ENCODE assay signal across 8 cellular contexts in genomic region chr16:85393674-85394510, GRCh38.
DNase-seq lines count a peak whose midpoint lies in the region; ATAC-seq lines count a peak whose summit lies in the region.

No MANE protein-coding gene starts in this region.

- peak; percentile 19 for DNase-seq in NCI-H345 (lab: John Stamatoyannopoulos, UW)
- no peak for DNase-seq in NCI-H345 treated with DMSO at 0.1 percent for 48 hours (lab: John Stamatoyannopoulos, UW; ENCODE audit: unreplicated experiment)
- peak; percentile 71 for DNase-seq in SK-N-DZ (ENCODE audit: low spot score)
- peak; percentile 61 to 81 for DNase-seq in activated naive CD4-positive, alpha-beta T cell treated with anti-CD3 and anti-CD28 coated beads, Interleukin-2, amount 50 U/mL, for 72 hours (ENCODE audit: low spot score in 2 of 2)
- DNase-seq in hepatic stellate cell (ENCODE audit: low spot score): peak; percentile 92
- DNase-seq in stimulated activated CD4-positive, alpha-beta T cell treated with anti-CD3 and anti-CD28 coated beads, Interleukin-1b, Interleukin-23, amount 100 ng/mL, for 4 hours (ENCODE audit: low read depth in 2 of 2): peak; percentile 55 to 71
- DNase-seq in SW480 (ENCODE audit: low spot score): no peak

- peak overlapping the region in 1 of 2 donors; percentile 29 for H3K27ac Mint-ChIP-seq in activated naive CD4-positive, alpha-beta T cell treated with anti-CD3 and anti-CD28 coated beads, Interleukin-2, amount 50 U/mL, for 72 hours

- H3K9me3 Mint-ChIP-seq in activated naive CD4-positive, alpha-beta T cell treated with anti-CD3 and anti-CD28 coated beads, Interleukin-2, amount 50 U/mL, for 72 hours: no peaks in the 10 kb centered on the region

- no peaks in the 10 kb centered on the region for H3K36me3 Mint-ChIP-seq in activated naive CD4-positive, alpha-beta T cell treated with anti-CD3 and anti-CD28 coated beads, Interleukin-2, amount 50 U/mL, for 72 hours

- ATAC-seq in activated naive CD4-positive, alpha-beta T cell treated with anti-CD3 and anti-CD28 coated beads, Interleukin-2, amount 50 U/mL, for 72 hours: peak; percentile 66 to 87
- no peak for ATAC-seq in GM18870 (IDR thresholded peaks at IDR 0.05; ENCODE audit: unreplicated experiment)

Comparison
In these comparisons a context has a peak if more than half of its experiments do, and no peak if none do; other contexts are left out.
1. DNase-seq: peak in NCI-H345 (single experiment), SK-N-DZ (single experiment), activated naive CD4-positive, alpha-beta T cell treated with anti-CD3 and anti-CD28 coated beads, Interleukin-2, amount 50 U/mL, for 72 hours (2 of 2), hepatic stellate cell (single experiment) and stimulated activated CD4-positive, alpha-beta T cell treated with anti-CD3 and anti-CD28 coated beads, Interleukin-1b, Interleukin-23, amount 100 ng/mL, for 4 hours (2 of 2); none in NCI-H345 treated with DMSO at 0.1 percent for 48 hours (single experiment) and SW480 (single experiment).